18 cellular contexts compared by ENCODE assay signal in the genomic region with DNA sequence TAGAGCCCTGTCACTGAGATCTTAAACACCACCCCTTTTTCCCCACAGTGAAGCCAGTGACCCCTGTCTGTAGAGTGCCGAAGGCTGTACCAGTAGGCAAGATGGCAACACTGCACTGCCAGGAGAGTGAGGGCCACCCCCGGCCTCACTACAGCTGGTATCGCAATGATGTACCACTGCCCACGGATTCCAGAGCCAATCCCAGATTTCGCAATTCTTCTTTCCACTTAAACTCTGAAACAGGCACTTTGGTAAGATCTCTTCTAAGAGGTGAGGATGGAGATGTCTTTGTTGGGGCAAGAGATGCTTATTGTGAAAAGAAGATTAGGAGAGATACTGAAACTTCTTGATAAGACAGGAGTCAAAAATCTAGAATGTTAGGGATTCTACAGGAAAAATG.
"Had no signal": no experiment of that assay in that cellular context is flagged by ENCODE, and none has a peak within 500 bp of the region (broad histone marks: within the 10 kb centered on the region; RNA-seq: fewer than 3 reads in every experiment).

No MANE protein-coding gene starts in this region.

- H3K9ac ChIP-seq: parathyroid adenoma had no signal

- H3K27ac Mint-ChIP-seq: activated CD4-positive, alpha-beta memory T cell treated with anti-CD3 and anti-CD28 coated beads for 36 hours; natural killer cell had no signal

- H3K4me3 ChIP-seq: coronary artery, gastroesophageal sphincter, heart left ventricle, lung, tibial artery had no signal

- H3K4me3 Mint-ChIP-seq: activated CD4-positive, alpha-beta memory T cell treated with anti-CD3 and anti-CD28 coated beads for 36 hours; activated T-cell treated with anti-CD3 and anti-CD28 coated beads, Interleukin-2, amount 50 U/mL, for 4 hours; brain; natural killer cell had no signal

- DNase-seq: activated CD4-positive, alpha-beta memory T cell treated with anti-CD3 and anti-CD28 coated beads for 36 hours; activated effector memory CD4-positive, alpha-beta T cell treated with Interleukin-2 at 50 U/mL for 16 hours; activated naive CD4-positive, alpha-beta T cell treated with anti-CD3 and anti-CD28 coated beads, Interleukin-2, amount 50 U/mL, for 16 hours; activated T-cell treated with anti-CD3 and anti-CD28 coated beads, Interleukin-2, amount 50 U/mL, for 4 hours; anterior cingulate cortex; central memory CD4-positive, alpha-beta T cell; heart left ventricle; kidney; natural killer cell; stimulated activated naive CD4-positive, alpha-beta T cell treated with Interleukin-2 at 50 U/mL for 16 hours; T-helper 2 cell; tibial artery had no signal

- H3K27ac ChIP-seq: coronary artery, gastroesophageal sphincter, heart left ventricle, parathyroid adenoma, tibial artery had no signal

- H3K36me3 Mint-ChIP-seq: natural killer cell had no signal

- H3K4me1 ChIP-seq: parathyroid adenoma had no signal

- H3K79me2 ChIP-seq: parathyroid adenoma had no signal

- H3K9me3 ChIP-seq: gastroesophageal sphincter, heart left ventricle, tibial artery had no signal

- H3K27me3 ChIP-seq: gastroesophageal sphincter, heart left ventricle, tibial artery had no signal

- H2AFZ ChIP-seq: parathyroid adenoma had no signal

- H3K9me3 Mint-ChIP-seq: activated CD4-positive, alpha-beta memory T cell treated with anti-CD3 and anti-CD28 coated beads for 36 hours; activated T-cell treated with anti-CD3 and anti-CD28 coated beads, Interleukin-2, amount 50 U/mL, for 4 hours; brain; natural killer cell had no signal

- H3K27me3 Mint-ChIP-seq: activated CD4-positive, alpha-beta memory T cell treated with anti-CD3 and anti-CD28 coated beads for 36 hours had no signal

- ATAC-seq: activated T-cell treated with anti-CD3 and anti-CD28 coated beads, Interleukin-2, amount 50 U/mL, for 4 hours; gastroesophageal sphincter; heart left ventricle; left lobe of liver; natural killer cell had no signal
